In genomic region chr3:31735667-31736066, GRCh38 we compare ENCODE assay signal across 3 cellular contexts.
TF ChIP-seq lines count a peak whose summit lies in the region.

No MANE protein-coding gene starts in this region.

TF ChIP-seq in GM23338, 12 proteins besides CTCF, POLR2A, EP300 and RAD21 (continues in another document):
- TF ChIP-seq POLR2AphosphoS5 (IDR thresholded peaks at IDR 0.05; ENCODE audit: low read depth) (no peak), ZNF114 (CRISPR knock-in tag; IDR thresholded peaks at IDR 0.05) (no peak), JUNB (IDR thresholded peaks at IDR 0.05; ENCODE audit: unreplicated experiment) (no peak), REST (IDR thresholded peaks at IDR 0.05; ENCODE audit: unreplicated experiment) (no peak), STAT1 (IDR thresholded peaks at IDR 0.05; ENCODE audit: unreplicated experiment) (no peak), NANOG (IDR thresholded peaks at IDR 0.05; ENCODE audit: borderline replicate concordance) (no peak), EZH2phosphoT487 (IDR thresholded peaks at IDR 0.05; ENCODE audit: unreplicated experiment) (no peak), EZH2 (IDR thresholded peaks at IDR 0.05; ENCODE audit: low read depth, unreplicated experiment) (no peak), CREB1 (CRISPR knock-in tag; IDR thresholded peaks at IDR 0.05; ENCODE audit: low read depth) (no peak), ZNF331 (CRISPR knock-in tag; IDR thresholded peaks at IDR 0.05; ENCODE audit: low read depth) (no peak), ETS1 (IDR thresholded peaks at IDR 0.05) (no peak)

TF ChIP-seq in WTC11, 78 proteins besides CTCF, POLR2A, EP300 and RAD21:
- TF ChIP-seq ZNF281 (CRISPR knock-in tag; IDR thresholded peaks at IDR 0.05): no peak
- TF ChIP-seq FOXP4 (CRISPR knock-in tag; IDR thresholded peaks at IDR 0.05): no peak
- no peak for TF ChIP-seq GTF2I (CRISPR knock-in tag; conservative IDR thresholded peaks at IDR 0.05)
- TF ChIP-seq NFYB (CRISPR knock-in tag; conservative IDR thresholded peaks at IDR 0.05; ENCODE audit: low read depth): no peak
- no peak for TF ChIP-seq FOXP1 (CRISPR knock-in tag; IDR thresholded peaks at IDR 0.05; ENCODE audit: borderline replicate concordance)
- TF ChIP-seq ZBTB43 (CRISPR knock-in tag; IDR thresholded peaks at IDR 0.05): no peak
- no peak for TF ChIP-seq JAZF1 (CRISPR knock-in tag; IDR thresholded peaks at IDR 0.05)
- TF ChIP-seq ESRRA (CRISPR knock-in tag; IDR thresholded peaks at IDR 0.05; ENCODE audit: borderline replicate concordance): no peak

TF ChIP-seq in H1, 55 proteins besides CTCF, POLR2A, EP300 and RAD21:
- no peak for TF ChIP-seq ATF2 (IDR thresholded peaks at IDR 0.05; ENCODE audit: low read length)
- no peak for TF ChIP-seq CHD7 (IDR thresholded peaks at IDR 0.05; ENCODE audit: insufficient replicate concordance, low read length)
- TF ChIP-seq TEAD4 (IDR thresholded peaks at IDR 0.05; ENCODE audit: low read depth, low read length): peak; percentile 70; the same call in 1 of the 2 replicates
